Comparison of ENCODE assay signal across 30 cellular contexts in genomic region chr4:106450249-106450648, GRCh38.
"Had no signal": no experiment of that assay in that cellular context is flagged by ENCODE, and none has a peak within 500 bp of the region (broad histone marks: within the 10 kb centered on the region; RNA-seq: fewer than 3 reads in every experiment).

No MANE protein-coding gene starts in this region.

- H3K9ac ChIP-seq: SK-N-SH had no signal

- H3K4me3 ChIP-seq: ascending aorta, cardiac muscle cell, Peyer's patch, SJCRH30 had no signal

- H3K36me3 ChIP-seq: ascending aorta, brain microvascular endothelial cell, cardiac muscle cell, Peyer's patch, SJCRH30 had no signal

- H3K4me1 ChIP-seq: ascending aorta, Peyer's patch, SJCRH30 had no signal

- H3K27ac ChIP-seq: ascending aorta, brain microvascular endothelial cell, cardiac muscle cell, Peyer's patch, RWPE1, SJCRH30, VCaP had no signal

- H3K4me2 ChIP-seq: SK-N-SH had no signal

- DNase-seq: activated CD4-positive, alpha-beta memory T cell treated with anti-CD3 and anti-CD28 coated beads for 36 hours; activated CD4-positive, alpha-beta T cell treated with anti-CD3 and anti-CD28 coated beads, Interleukin-2, amount 10 ng/mL, durations not matched to agents 7 days and 5 days; activated CD4-positive, CD25-positive, alpha-beta regulatory T cell; activated CD8-positive, alpha-beta memory T cell treated with anti-CD3 and anti-CD28 coated beads for 24 hours; activated effector memory CD4-positive, alpha-beta T cell treated with anti-CD3 and anti-CD28 coated beads, Interleukin-2, amount 50 U/mL, for 16 hours; activated naive CD4-positive, alpha-beta T cell treated with Interleukin-2 at 50 U/mL for 16 hours; activated naive CD8-positive, alpha-beta T cell treated with anti-CD3 and anti-CD28 coated beads, Interleukin-2, amount 50 U/mL, for 24 hours; activated T-cell treated with anti-CD3 and anti-CD28 coated beads, Interleukin-2, amount 50 U/mL, for 4 hours; amniotic stem cell; brain microvascular endothelial cell; Kasumi-1; NCI-H1092; NCI-H1436; NCI-H1694 treated with DMSO at 0.1 percent for 48 hours; NCI-H2029 treated with DMSO at 0.1 percent for 48 hours; NCI-H345; NCI-H510A; NCI-H526 treated with DMSO at 0.1 percent for 48 hours; NCI-H82; OCI-M1; Peyer's patch; Right ventricle myocardium superior; SJCRH30; SK-N-SH; T-helper 1 cell had no signal

- H3K9me3 ChIP-seq: ascending aorta, Peyer's patch, SJCRH30 had no signal

- ATAC-seq: activated naive CD4-positive, alpha-beta T cell treated with anti-CD3 and anti-CD28 coated beads, Interleukin-2, amount 50 U/mL, for 72 hours; activated naive CD8-positive, alpha-beta T cell treated with anti-CD3 and anti-CD28 coated beads, Interleukin-2, amount 50 U/mL, for 24 hours; activated T-cell treated with anti-CD3 and anti-CD28 coated beads, Interleukin-2, amount 50 U/mL, for 4 hours had no signal

- H3K27me3 ChIP-seq: ascending aorta, brain microvascular endothelial cell, cardiac muscle cell, Peyer's patch, SJCRH30 had no signal

- H3K9me2 ChIP-seq: SK-N-SH had no signal
